ENCODE assay signal across 8 cellular contexts in the genomic region with DNA sequence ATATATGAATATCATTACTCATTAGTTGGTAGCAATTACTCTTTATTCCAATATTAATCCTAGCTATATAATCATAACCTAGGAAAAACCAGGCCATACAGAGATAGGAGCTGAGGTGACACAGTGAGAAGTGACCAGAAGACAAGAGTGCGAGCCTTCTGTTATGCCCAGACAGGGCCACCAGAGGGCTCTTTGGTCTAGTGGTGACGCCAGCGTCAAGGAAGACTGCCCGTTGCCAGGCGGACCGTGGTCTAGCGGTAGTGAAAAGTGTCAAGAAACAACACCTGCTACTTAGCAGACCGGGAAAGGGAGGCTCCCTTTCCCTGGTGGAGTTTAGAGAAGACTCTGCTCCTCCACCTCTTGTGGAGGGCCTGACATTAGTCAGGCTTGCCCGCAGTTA. TPM values are rescaled to one million over a fixed set of nuclear protein-coding genes. Genes with fewer than 3 reads are reported as not detected.
DNase-seq lines count a peak whose midpoint lies in the region; ATAC-seq, FAIRE-seq and TF ChIP-seq lines count a peak whose summit lies in the region.
"Not testable (repeated sequence)": the region's sequence is repeated elsewhere in the genome, so short reads cannot be mapped to it uniquely, and the experiment has no call there.

No MANE protein-coding gene starts in this region.

- FAIRE-seq in A549 (lab: Jason Lieb, UNC) = not testable (repeated sequence)

- H3K9ac ChIP-seq in endodermal cell (ENCODE audit: extremely low read depth, low read length, poor library complexity, severe bottlenecking) = not testable (repeated sequence)

- not testable (repeated sequence) for H3K27me3 ChIP-seq in endodermal cell (ENCODE audit: control insufficient read depth, insufficient read depth, low read length, poor library complexity, severe bottlenecking)

- H3K4me1 ChIP-seq in A549; endodermal cell (ENCODE audit: control insufficient read depth, insufficient read depth, low read length): not testable (repeated sequence)

- CTCF ChIA-PET in A549 (lab: Yijun Ruan, JAX) (interaction anchor here (0.6 to 6.8 kb wide), 4 partner anchors 14 to 193 kb away, joined by 3 to 47 read pairs (median 4); a partner anchor contains a TSS), GM10248 (lab: Yijun Ruan, JAX) (interaction anchor here (1.2 to 6.9 kb wide), 3 partner anchors 9 to 13 kb away, joined by 3 to 43 read pairs (median 3); a partner anchor contains a TSS)

- H3K4me1 Mint-ChIP-seq in endodermal cell = not testable (repeated sequence)

- H3K36me3 Mint-ChIP-seq in endodermal cell (ENCODE audit: low read depth) = not testable (repeated sequence)

- peaks cover 35% of the 10 kb centered on the region for H3K9me3 Mint-ChIP-seq in endodermal cell

- POLR2A ChIA-PET in A549 (lab: Yijun Ruan, JAX); GM10248 (lab: Yijun Ruan, JAX): not testable (repeated sequence)

- 15% methylated on average over 9 of the region's 9 CpGs for WGBS in A549 (ENCODE audit: missing lambda C conversion rate)
- 60 to 86% methylated on average over 1 to 8 of the region's 9 CpGs for WGBS in endodermal cell (ENCODE audit: insufficient coverage in 1 of 2, insufficient read length in 1 of 2), 2 experiments

- not testable (repeated sequence) for H3K27me3 Mint-ChIP-seq in endodermal cell (ENCODE audit: insufficient read depth)

- H3K27ac Mint-ChIP-seq in endodermal cell = not testable (repeated sequence)

- H3K9me3 ChIP-seq in A549 = peaks cover 13% of the 10 kb centered on the region
- H3K9me3 ChIP-seq in endodermal cell (ENCODE audit: control insufficient read depth, low read length) = not testable (repeated sequence)

- H3K4me3 Mint-ChIP-seq in endodermal cell = not testable (repeated sequence)

- TF ChIP-seq RAD21 in A549 (conservative IDR thresholded peaks at IDR 0.05 in 1 of 2, IDR thresholded peaks at IDR 0.05 in 1 of 2) = peak; percentile 39 to 59; a peak in 3 of 5 replicates

- not testable (repeated sequence) for H3K36me3 ChIP-seq in endodermal cell (ENCODE audit: control insufficient read depth, insufficient read depth, low read length)

- peak; percentile 41 for TF ChIP-seq CTCF in A549 (IDR thresholded peaks at IDR 0.05)
- TF ChIP-seq CTCF in GM10248 (IDR thresholded peaks at IDR 0.05; ENCODE audit: control extremely low read depth, extremely low read depth, low read depth, missing control alignments) = peak; percentile 54
- peak; percentile 37 for TF ChIP-seq CTCF in LNCaP clone FGC (IDR thresholded peaks at IDR 0.05; ENCODE audit: control insufficient read depth, extremely low read depth, insufficient read depth)
- TF ChIP-seq CTCF in endodermal cell (conservative IDR thresholded peaks at IDR 0.05) = peak; percentile 60

- H3K4me2 ChIP-seq in A549 = not testable (repeated sequence)

- TF ChIP-seq EP300 in A549 (IDR thresholded peaks at IDR 0.05) = not testable (repeated sequence)

- not testable (repeated sequence) for H3K27ac ChIP-seq in A549; endodermal cell (ENCODE audit: low read depth, low read length)

- TF ChIP-seq POLR2A in A549 (IDR thresholded peaks at IDR 0.05; ENCODE audit: low read length) = not testable (repeated sequence)

- DNase-seq in A549 (ENCODE audit: low read depth in 1 of 2, low spot score in 1 of 2) (peak in 1 of 2 experiments; percentile 73), RPMI7951 (ENCODE audit: low read depth) (peak; percentile 40), endodermal cell (peak; percentile 82), iris pigment epithelial cell (ENCODE audit: low read depth) (peak; percentile 13), posterior cingulate gyrus (peak in 6 of 10 donors; percentile 21 to 90 (median 58))
- DNase-seq in GM10248 (ENCODE audit: extremely low spot score); LNCaP clone FGC (ENCODE audit: low read depth): not testable (repeated sequence)
- peak; percentile 57 for DNase-seq in activated CD8-positive, alpha-beta memory T cell treated with anti-CD3 and anti-CD28 coated beads, Interleukin-2, amount 50 U/mL, for 48 hours

- ATAC-seq in A549 = not testable (repeated sequence)

- intact Hi-C loops in posterior cingulate gyrus (cut with DNase I) = not testable (repeated sequence)

- not testable (repeated sequence) for H3K4me3 ChIP-seq in A549; LNCaP clone FGC (ENCODE audit: low read depth, low read length); endodermal cell (ENCODE audit: low read length)

TF ChIP-seq in A549, 52 proteins besides CTCF, POLR2A, EP300 and RAD21:
- peak; percentile 30; the same call in 1 of the 3 replicates for TF ChIP-seq SMC3 (IDR thresholded peaks at IDR 0.05)
TF ChIP-seq in A549: peak in this region for 1; not testable (repeated sequence) for 51.

RNA-seq across cellular contexts. Expression of a gene that starts 15.1 kb away (rescaled TPM):
- polyA plus RNA-seq in A549 (2011; rRNA removed) = 15.1 and 20.8 TPM in 2 replicates
- polyA plus RNA-seq in A549 (2012; cell fraction: cytosol; rRNA removed) = 2.4 TPM in 2 replicates
- polyA plus RNA-seq in A549 (2012; cell fraction: nucleus; rRNA removed) = 2.5 and 4.4 TPM in 2 replicates
- 5.6 to 5.9 TPM (median 5.9 TPM) in 3 replicates for polyA plus RNA-seq in A549 (2017; fragmentation: RNase III; extraction: RNeasy Plus Mini Kit Qiagen cat#74134 plus additional on column Dnase treatment)
- polyA minus RNA-seq in A549 (2011; rRNA and poly(A)+ RNA removed) = 13.9 and 21.4 TPM in 2 replicates
- total RNA-seq in RPMI7951 (2014; rRNA removed; shearing (Covaris generic)) = 6.6 and 10.0 TPM in 2 replicates
- total RNA-seq in endodermal cell = 10 to 100 TPM; 12.9 to 18.2 TPM
- polyA plus RNA-seq in endodermal cell (2013, experiment 1 of 2) = 11.5 TPM
- polyA plus RNA-seq in endodermal cell (2013, experiment 2 of 2) = 12.5 TPM
